ENCODE assay signal across 19 cellular contexts in the genomic region with DNA sequence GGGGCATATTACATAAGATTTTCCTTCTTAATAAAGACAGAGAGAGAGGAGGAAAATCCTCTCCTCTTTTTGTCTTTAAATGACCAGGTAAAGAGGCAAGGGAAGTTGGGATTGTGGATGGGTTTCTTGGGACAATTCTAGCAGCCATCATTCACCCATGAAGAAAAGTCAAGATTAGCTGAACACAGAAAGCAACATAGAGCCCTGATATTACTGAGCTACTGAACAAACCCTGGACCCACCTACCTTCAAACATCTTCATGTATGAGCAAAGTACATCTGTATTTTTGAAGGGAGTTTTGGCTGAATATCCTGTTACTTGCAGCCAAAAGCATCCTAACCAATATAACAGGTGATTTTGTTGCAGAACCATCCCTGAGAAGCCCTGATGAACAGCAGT. TPM values are rescaled to one million over a fixed set of nuclear protein-coding genes. Genes with fewer than 3 reads are reported as not detected.
DNase-seq lines count a peak whose midpoint lies in the region; ATAC-seq and TF ChIP-seq lines count a peak whose summit lies in the region.
"Had no signal": no experiment of that assay in that cellular context is flagged by ENCODE, and none has a peak within 500 bp of the region (broad histone marks: within the 10 kb centered on the region; RNA-seq: fewer than 3 reads in every experiment).

No MANE protein-coding gene starts in this region.

- no peaks in the 10 kb centered on the region for H3K36me3 ChIP-seq in CD8-positive, alpha-beta memory T cell (ENCODE audit: insufficient read depth, low read length)
- H3K36me3 ChIP-seq in OCI-LY3 (replicated peaks; ENCODE audit: low read depth, low read length) (peaks cover 22% of the 10 kb centered on the region), mammary epithelial cell (ENCODE audit: insufficient read depth, low read length) (peaks cover 5% of the 10 kb centered on the region), MG63 (no peaks in the 10 kb centered on the region)
- H3K36me3 ChIP-seq: gastrocnemius medialis had no signal

- H3K4me3 ChIP-seq in CD8-positive, alpha-beta memory T cell (ENCODE audit: low read length), result no peak overlapping the region
- H3K4me3 ChIP-seq in OCI-LY3 (ENCODE audit: low read length), result no peak overlapping the region
- peak overlapping the region in 31 of 59 donors; percentile 0 to 89 (median 81) for H3K4me3 ChIP-seq in dorsolateral prefrontal cortex
- H3K4me3 ChIP-seq in mammary epithelial cell (replicated peaks in 1 of 3; ENCODE audit: insufficient read depth in 1 of 3, low read depth in 2 of 3, low read length in 3 of 3), result no peak overlapping the region
- no peak overlapping the region for H3K4me3 ChIP-seq in MG63
- H3K4me3 ChIP-seq: gastrocnemius medialis, SK-N-MC had no signal

- peak overlapping the region; percentile 84 for H3K4me3 Mint-ChIP-seq in activated CD4-positive, alpha-beta T cell treated with anti-CD3 and anti-CD28 coated beads for 36 hours
- H3K4me3 Mint-ChIP-seq in CD8-positive, alpha-beta memory T cell, result peak overlapping the region; percentile 10 to 96 (median 29)
- H3K4me3 Mint-ChIP-seq: mesothelial cell of epicardium had no signal

- dilution Hi-C loops in mammary epithelial cell (cut with HindIII; ENCODE audit: low sequenced_read_pairs), result no loop called here

- H3K4me2 ChIP-seq in OCI-LY3 (ENCODE audit: low read length) (peak overlapping the region; percentile 86; the same call in 1 of the 2 replicates), mammary epithelial cell (ENCODE audit: insufficient read depth, low read depth, low read length) (no peak overlapping the region)

- H3K9ac ChIP-seq in OCI-LY3 (ENCODE audit: low read length), result no peak overlapping the region
- no peak overlapping the region for H3K9ac ChIP-seq in mammary epithelial cell (ENCODE audit: insufficient read depth, low read length)

- peaks cover 10% of the 10 kb centered on the region for H4K20me1 ChIP-seq in OCI-LY3 (ENCODE audit: insufficient read depth, low read length)
- H4K20me1 ChIP-seq in mammary epithelial cell (ENCODE audit: insufficient read depth, low read length), result no peaks in the 10 kb centered on the region

- no peaks in the 10 kb centered on the region for H3K9me3 Mint-ChIP-seq in activated CD4-positive, alpha-beta T cell treated with anti-CD3 and anti-CD28 coated beads for 36 hours (ENCODE audit: low read depth)
- no peaks in the 10 kb centered on the region for H3K9me3 Mint-ChIP-seq in CD8-positive, alpha-beta memory T cell
- H3K9me3 Mint-ChIP-seq: CD8-positive, alpha-beta T cell; mesothelial cell of epicardium had no signal

- no peaks in the 10 kb centered on the region for H3K9me3 ChIP-seq in CD8-positive, alpha-beta memory T cell (ENCODE audit: low read length)
- H3K9me3 ChIP-seq in OCI-LY3 (ENCODE audit: insufficient read depth, low read length) (no peaks in the 10 kb centered on the region), mammary epithelial cell (replicated peaks; ENCODE audit: insufficient read depth, low read length) (no peaks in the 10 kb centered on the region), MG63 (no peaks in the 10 kb centered on the region)
- H3K9me3 ChIP-seq: gastrocnemius medialis had no signal

- H3K36me3 Mint-ChIP-seq in activated CD4-positive, alpha-beta T cell treated with anti-CD3 and anti-CD28 coated beads for 36 hours (ENCODE audit: low read depth), result peaks cover 23% of the 10 kb centered on the region
- H3K36me3 Mint-ChIP-seq in CD8-positive, alpha-beta memory T cell, result peaks cover 0 to 14% (median 2%) of the 10 kb centered on the region in 3 donors

- H3K4me1 ChIP-seq in CD8-positive, alpha-beta memory T cell (ENCODE audit: insufficient read depth, low read length), result peaks cover 26% of the 10 kb centered on the region
- H3K4me1 ChIP-seq in OCI-LY3 (ENCODE audit: low read length) (peaks cover 21% of the 10 kb centered on the region), mammary epithelial cell (ENCODE audit: insufficient read depth, low read length) (peaks cover 30% of the 10 kb centered on the region)

- H3K27me3 ChIP-seq in CD8-positive, alpha-beta memory T cell (ENCODE audit: insufficient read depth, low read length, poor library complexity, severe bottlenecking), result no peaks in the 10 kb centered on the region
- H3K27me3 ChIP-seq in OCI-LY3 (ENCODE audit: low read depth, low read length), result no peaks in the 10 kb centered on the region
- no peaks in the 10 kb centered on the region for H3K27me3 ChIP-seq in dorsolateral prefrontal cortex
- no peaks in the 10 kb centered on the region for H3K27me3 ChIP-seq in mammary epithelial cell (ENCODE audit: insufficient read depth, low read length)
- no peaks in the 10 kb centered on the region for H3K27me3 ChIP-seq in MG63
- H3K27me3 ChIP-seq: gastrocnemius medialis had no signal

- H3K79me2 ChIP-seq in OCI-LY3 (ENCODE audit: low read length), result peaks cover 55% of the 10 kb centered on the region
- H3K79me2 ChIP-seq in mammary epithelial cell (ENCODE audit: insufficient read depth, low read length), result peaks cover 53% of the 10 kb centered on the region

- ATAC-seq in activated CD4-positive, alpha-beta T cell treated with anti-CD3 and anti-CD28 coated beads for 36 hours, result no peak
- ATAC-seq: CD8-positive, alpha-beta T cell; gastrocnemius medialis; left cardiac atrium had no signal

- no peak overlapping the region for H2AFZ ChIP-seq in OCI-LY3 (ENCODE audit: low read depth, low read length)
- H2AFZ ChIP-seq in mammary epithelial cell (ENCODE audit: low read depth, low read length), result no peak overlapping the region

- intact Hi-C loops in activated CD4-positive, alpha-beta T cell treated with anti-CD3 and anti-CD28 coated beads for 36 hours (cut with DNase I, micrococcal nuclease), result no loop called here
- intact Hi-C loops in dorsolateral prefrontal cortex (cut with DNase I), result no loop called here
- intact Hi-C loops in mammary epithelial cell (cut with micrococcal nuclease), result no loop called here

- H3K4me1 Mint-ChIP-seq in activated CD4-positive, alpha-beta T cell treated with anti-CD3 and anti-CD28 coated beads for 36 hours, result peaks cover 43% of the 10 kb centered on the region
- H3K4me1 Mint-ChIP-seq in CD8-positive, alpha-beta memory T cell, result peaks cover 43 to 67% (median 62%) of the 10 kb centered on the region in 3 donors

- POLR2A ChIA-PET in activated CD4-positive, alpha-beta T cell treated with anti-CD3 and anti-CD28 coated beads for 36 hours (lab: Charles Lee), result interaction anchor here (0.5 to 1.5 kb wide), 3 partner anchors 247 to 812 kb away, joined by 3 to 6 read pairs (median 4); a partner anchor contains a TSS
- POLR2A ChIA-PET in CD8-positive, alpha-beta memory T cell (lab: Charles Lee), result no interaction called here

- H3K27ac ChIP-seq in CD8-positive, alpha-beta memory T cell (ENCODE audit: low read depth, low read length), result no peak overlapping the region
- H3K27ac ChIP-seq in OCI-LY3 (ENCODE audit: low read length), result no peak overlapping the region
- no peak overlapping the region for H3K27ac ChIP-seq in dorsolateral prefrontal cortex
- no peak overlapping the region for H3K27ac ChIP-seq in mammary epithelial cell (ENCODE audit: insufficient read depth, low read depth, low read length)
- H3K27ac ChIP-seq: gastrocnemius medialis, SK-N-MC had no signal

- in situ Hi-C loops in mammary epithelial cell (cut with MboI; ENCODE audit: low sequenced_read_pairs in 2 of 2), result no loop called here

- no peaks in the 10 kb centered on the region for H3K27me3 Mint-ChIP-seq in activated CD4-positive, alpha-beta T cell treated with anti-CD3 and anti-CD28 coated beads for 36 hours
- H3K27me3 Mint-ChIP-seq in CD8-positive, alpha-beta memory T cell, result no peaks in the 10 kb centered on the region

- BruUV-seq in mammary epithelial cell (replicated peaks; lab: Mats Ljungman, UMichigan), result no TSS peak

- no peak for TF ChIP-seq CTCF in OCI-LY3 (IDR thresholded peaks at IDR 0.05; ENCODE audit: low read depth, low read length)
- no peak for TF ChIP-seq CTCF in dorsolateral prefrontal cortex (IDR thresholded peaks at IDR 0.05 in 54 of 56, conservative IDR thresholded peaks at IDR 0.05 in 2 of 56; ENCODE audit: low read depth in 1 of 56, partially characterized antibody in 56 of 56)
- no peak for TF ChIP-seq CTCF in mammary epithelial cell (conservative IDR thresholded peaks at IDR 0.05 in 1 of 2, IDR thresholded peaks at IDR 0.05 in 1 of 2; ENCODE audit: extremely low read depth in 1 of 2, insufficient read depth in 1 of 2, low read depth in 1 of 2, low read length in 2 of 2)

- H3K27ac Mint-ChIP-seq in activated CD4-positive, alpha-beta T cell treated with anti-CD3 and anti-CD28 coated beads for 36 hours, result no peak overlapping the region
- peak overlapping the region in 2 of 8 donors; percentile 9 to 45 for H3K27ac Mint-ChIP-seq in CD8-positive, alpha-beta memory T cell
- H3K27ac Mint-ChIP-seq: CD8-positive, alpha-beta T cell; mesothelial cell of epicardium had no signal

- no peak for DNase-seq in activated CD4-positive, alpha-beta T cell treated with anti-CD3 and anti-CD28 coated beads for 36 hours
- DNase-seq in activated CD4-positive, alpha-beta T cell treated with anti-CD3 and anti-CD28 coated beads, Interleukin-2, amount 50 U/mL, for 4 hours, result no peak
- no peak for DNase-seq in CD8-positive, alpha-beta memory T cell
- DNase-seq in dorsolateral prefrontal cortex (no peak), mammary epithelial cell (no peak), DMS153 treated with DMSO at 0.1 percent for 48 hours (lab: John Stamatoyannopoulos, UW; ENCODE audit: unreplicated experiment) (no peak), MG63 (no peak)
- DNase-seq: 8988T; activated naive CD4-positive, alpha-beta T cell treated with anti-CD3 and anti-CD28 coated beads, Interleukin-2, amount 50 U/mL, for 16 hours; CD8-positive, alpha-beta T cell; EL; gastrocnemius medialis; KG1; left cardiac atrium; NCI-H1417 had no signal

- CTCF ChIA-PET in activated CD4-positive, alpha-beta T cell treated with anti-CD3 and anti-CD28 coated beads for 36 hours (lab: Charles Lee), result interaction anchor here (0.5 to 2.0 kb wide), 4 partner anchors 18 to 353 kb away, joined by 3 to 13 read pairs (median 3); no protein-coding TSS in a partner anchor
- CTCF ChIA-PET in CD8-positive, alpha-beta memory T cell (lab: Charles Lee), result no interaction called here
- CTCF ChIA-PET in mammary epithelial cell (lab: Charles Lee; ENCODE audit: low non-redundant PET), result interaction anchor here (0.5 kb wide), 1 partner anchor 38 kb away, joined by 4 read pairs; no protein-coding TSS in a partner anchor

RNA-seq across cellular contexts. Expression of a gene that starts 2.5 kb away (rescaled TPM):
- total RNA-seq in activated CD4-positive, alpha-beta T cell treated with anti-CD3 and anti-CD28 coated beads for 36 hours, result 10 to 100 TPM; 30.6 to 31.2 TPM
- 10 to 100 TPM; 35.8 to 37.0 TPM for total RNA-seq in CD8-positive, alpha-beta memory T cell
- 19.1 TPM for polyA plus RNA-seq in CD8-positive, alpha-beta memory T cell
- total RNA-seq in dorsolateral prefrontal cortex, result 100 to 1,000 TPM in 50 of 120 experiments, 10 to 100 TPM in 70; 32.3 to 137 (median 97.0) TPM
- total RNA-seq in mammary epithelial cell, result 10 to 100 TPM; 16.3 to 19.8 TPM
- polyA plus RNA-seq in mammary epithelial cell, result 8.9 TPM
- polyA minus RNA-seq in mammary epithelial cell, result 11.2 TPM
- 13.6 and 14.3 TPM in 2 replicates for total RNA-seq in MG63 (2014; rRNA removed; shearing (Covaris generic); ENCODE audit: low replicate concordance)

RNA-seq across cellular contexts. Expression of a gene that starts 25.6 kb away (rescaled TPM):
- total RNA-seq in activated CD4-positive, alpha-beta T cell treated with anti-CD3 and anti-CD28 coated beads for 36 hours, result 10 to 100 TPM; 12.7 to 14.8 TPM
- 10 to 100 TPM; 10.9 to 11.4 TPM for total RNA-seq in CD8-positive, alpha-beta memory T cell
- 29.2 TPM for polyA plus RNA-seq in CD8-positive, alpha-beta memory T cell
- total RNA-seq in dorsolateral prefrontal cortex, result 10 to 100 TPM; 22.2 to 79.3 (median 39.1) TPM
- total RNA-seq in mammary epithelial cell, result 10 to 100 TPM; 20.7 to 23.0 TPM
- polyA plus RNA-seq in mammary epithelial cell, result 24.6 TPM
- 3.5 TPM for polyA minus RNA-seq in mammary epithelial cell
- 3.3 and 4.0 TPM in 2 replicates for total RNA-seq in MG63 (2014; rRNA removed; shearing (Covaris generic); ENCODE audit: low replicate concordance)

RNA-seq across cellular contexts. Expression of a gene that starts 54.5 kb away (rescaled TPM):
- 1 to 10 TPM; 1.8 to 3.7 TPM for total RNA-seq in activated CD4-positive, alpha-beta T cell treated with anti-CD3 and anti-CD28 coated beads for 36 hours
- 1 to 10 TPM; 1.2 to 1.7 TPM for total RNA-seq in CD8-positive, alpha-beta memory T cell
- 1.2 TPM for polyA plus RNA-seq in CD8-positive, alpha-beta memory T cell
- total RNA-seq in dorsolateral prefrontal cortex, result 10 to 100 TPM in 1 of 120 experiments, 1 to 10 TPM in 119; 1.4 to 10.5 (median 4.5) TPM
- total RNA-seq in mammary epithelial cell, result under 1 TPM in 1 of 2 donors, not detected in 1; 0.17 TPM
- 0.08 TPM for polyA plus RNA-seq in mammary epithelial cell
- polyA minus RNA-seq in mammary epithelial cell, result not detected
- total RNA-seq in MG63 (2014; rRNA removed; shearing (Covaris generic); ENCODE audit: low replicate concordance), result 1.5 and 2.3 TPM in 2 replicates
- total RNA-seq: dermis blood vessel endothelial cell, gastrocnemius medialis had no signal

Comparison
In these comparisons a context has a peak if more than half of its experiments do, and no peak if none do; other contexts are left out.
1. H3K4me3 ChIP-seq: peak in dorsolateral prefrontal cortex (31 of 59); none in CD8-positive, alpha-beta memory T cell (single experiment), OCI-LY3 (single experiment), mammary epithelial cell (0 of 3) and MG63 (single experiment).